7 cellular contexts compared by ENCODE assay signal in the genomic region with DNA sequence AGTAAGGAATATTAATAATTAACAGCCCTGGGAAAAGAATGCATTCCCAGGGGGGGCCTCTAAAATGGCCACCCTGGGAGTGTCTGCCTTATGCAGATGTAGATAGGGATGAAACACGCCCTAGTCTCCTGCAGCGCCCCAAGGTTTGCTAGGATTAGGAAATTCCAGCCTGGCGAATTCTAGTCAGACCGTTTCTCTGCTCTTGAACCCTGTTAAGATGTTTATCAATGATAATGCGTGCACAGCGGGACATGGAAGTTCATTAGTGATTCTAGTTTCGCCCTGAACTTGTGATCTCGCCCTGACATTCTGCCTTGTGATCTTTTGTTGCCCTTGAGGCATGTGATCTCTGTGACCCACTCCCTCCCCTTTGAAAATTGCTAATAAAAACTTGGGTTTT.
DNase-seq lines count a peak whose midpoint lies in the region; ATAC-seq, FAIRE-seq and TF ChIP-seq lines count a peak whose summit lies in the region.
"Not testable (repeated sequence)": the region's sequence is repeated elsewhere in the genome, so short reads cannot be mapped to it uniquely, and the experiment has no call there.

No MANE protein-coding gene starts in this region.

- H3K27ac ChIP-seq in HEK293 (ENCODE audit: extremely low read depth, low read depth, low read length); K562 (ENCODE audit: extremely low read depth, low read depth, low read length); HepG2 (ENCODE audit: extremely low read length, insufficient read depth, low read length): not testable (repeated sequence)

- TF ChIP-seq RAD21 in K562 (CRISPR knock-in tag; conservative IDR thresholded peaks at IDR 0.05 in 1 of 2, IDR thresholded peaks at IDR 0.05 in 1 of 2); HepG2 (CRISPR knock-in tag; IDR thresholded peaks at IDR 0.05): not testable (repeated sequence)

- WGBS in K562 (ENCODE audit: insufficient coverage, low coverage, missing lambda C conversion rate), result 2% methylated on average over 8 of the region's 8 CpGs
- 10% methylated on average over 8 of the region's 8 CpGs for WGBS in HepG2 (ENCODE audit: low lambda C conversion rate)

- POLR2A ChIA-PET in HEK293 (lab: Yijun Ruan, JAX); K562 (lab: Yijun Ruan, JAX); HepG2 (lab: Yijun Ruan, JAX): not testable (repeated sequence)

- H3K4me1 Mint-ChIP-seq in Calu3 (ENCODE audit: low read depth, unreplicated experiment), result peaks cover 33% of the 10 kb centered on the region

- ATAC-seq in K562, HepG2: not testable (repeated sequence)

- not testable (repeated sequence) for H3K9ac ChIP-seq in NT2/D1 (ENCODE audit: insufficient read length, low read depth); K562 (ENCODE audit: insufficient read depth in 1 of 2, low read depth in 2 of 2, low read length in 2 of 2); HepG2 (ENCODE audit: insufficient read depth, low read depth, low read length)

- not testable (repeated sequence) for H4K20me1 ChIP-seq in K562 (replicated peaks; ENCODE audit: control insufficient read depth, insufficient read depth, low read length); HepG2 (ENCODE audit: insufficient read depth, low read length)

- intact Hi-C loops in Calu3 (cut with micrococcal nuclease; ENCODE audit: unreplicated experiment); K562 (cut with micrococcal nuclease); HepG2 (cut with micrococcal nuclease; ENCODE audit: unreplicated experiment): not testable (repeated sequence)

- H3K36me3 Mint-ChIP-seq in Calu3 (ENCODE audit: insufficient read depth, unreplicated experiment), result not testable (repeated sequence)

- not testable (repeated sequence) for FAIRE-seq in K562 (lab: Jason Lieb, UNC); HepG2 (lab: Jason Lieb, UNC)

- BruUV-seq in Calu3 (replicated peaks; lab: Mats Ljungman, UMichigan); K562 (replicated peaks; lab: Mats Ljungman, UMichigan); HepG2 (replicated peaks; lab: Mats Ljungman, UMichigan): not testable (repeated sequence)

- H3K27ac Mint-ChIP-seq in Calu3 (ENCODE audit: unreplicated experiment), result not testable (repeated sequence)

- DNase-seq in Calu3, result peak; percentile 14
- DNase-seq in NT2/D1 (ENCODE audit: low read depth, low spot score), result peak; percentile 25
- not testable (repeated sequence) for DNase-seq in K562 (ENCODE audit: extremely low read depth in 1 of 4, low spot score in 3 of 4); HepG2 (ENCODE audit: low spot score)
- DNase-seq in foreskin melanocyte, result peak; percentile 8
- DNase-seq in iPS DF 4.7 (ENCODE audit: extremely low read depth, low spot score), result peak; percentile 28

- CTCF ChIA-PET in Calu3 (lab: Charles Lee); HEK293 (lab: Yijun Ruan, JAX); K562 (lab: Yijun Ruan, JAX; ENCODE audit: low intra/inter-chr PET ratio); HepG2 (lab: Yijun Ruan, JAX; ENCODE audit: low intra/inter-chr PET ratio, low total read pairs): not testable (repeated sequence)

- not testable (repeated sequence) for H3K27me3 ChIP-seq in NT2/D1 (ENCODE audit: insufficient read depth, insufficient read length); K562 (ENCODE audit: control insufficient read depth in 2 of 2, insufficient read depth in 2 of 2, low read length in 2 of 2); HepG2 (ENCODE audit: control insufficient read depth in 1 of 2, insufficient read depth in 2 of 2, low read length in 2 of 2)

- not testable (repeated sequence) for H3K9me3 Mint-ChIP-seq in Calu3 (ENCODE audit: low read depth, unreplicated experiment)

- peak overlapping the region; percentile 61 for H3K4me3 Mint-ChIP-seq in Calu3 (ENCODE audit: low read depth, unreplicated experiment)

- not testable (repeated sequence) for H3K36me3 ChIP-seq in HEK293 (ENCODE audit: control insufficient read depth in 2 of 2, insufficient read depth in 1 of 2, low read length in 2 of 2); NT2/D1 (ENCODE audit: insufficient read depth, insufficient read length, low read length); K562 (ENCODE audit: control insufficient read depth, insufficient read depth, low read length); HepG2 (replicated peaks in 1 of 2; ENCODE audit: control insufficient read depth in 1 of 2, insufficient read depth in 2 of 2, low read length in 2 of 2)

- TF ChIP-seq CTCF in Calu3 (IDR thresholded peaks at IDR 0.05; ENCODE audit: unreplicated experiment); HEK293 (tag by site-specific recombination; IDR thresholded peaks at IDR 0.05); K562 (IDR thresholded peaks at IDR 0.05 in 2 of 3, conservative IDR thresholded peaks at IDR 0.05 in 1 of 3; ENCODE audit: insufficient read depth in 2 of 3, low read depth in 1 of 3, low read length in 3 of 3); HepG2 (CRISPR knock-in tag; IDR thresholded peaks at IDR 0.05): not testable (repeated sequence)

- TF ChIP-seq EP300 in K562 (IDR thresholded peaks at IDR 0.05; ENCODE audit: low read length); HepG2 (CRISPR knock-in tag; IDR thresholded peaks at IDR 0.05; ENCODE audit: borderline replicate concordance): not testable (repeated sequence)
- 0 out of 4 replicates have a peak, but pooled peaks of 1 of the 2 experiments have one; percentile 13 for TF ChIP-seq EP300 in HepG2 (IDR thresholded peaks at IDR 0.05; ENCODE audit: low read depth in 2 of 2, low read length in 2 of 2)

- not testable (repeated sequence) for H3K79me2 ChIP-seq in K562 (ENCODE audit: control insufficient read depth, insufficient read depth, low read length); HepG2 (ENCODE audit: insufficient read depth, low read length)

- not testable (repeated sequence) for H3K4me2 ChIP-seq in K562 (ENCODE audit: insufficient read depth, low read length)
- H3K4me2 ChIP-seq in HepG2 (ENCODE audit: low read depth, low read length), result peak overlapping the region; percentile 61

- in situ Hi-C loops in K562 (cut with MboI); HepG2 (cut with HindIII; ENCODE audit: extremely low pct_ligation_motif_present, low pct_unique_long_range_greater_than_20kb): not testable (repeated sequence)

- H3K9me1 ChIP-seq in K562 (ENCODE audit: control insufficient read depth, insufficient read depth, low read length), result not testable (repeated sequence)

- TF ChIP-seq POLR2A in K562 (conservative IDR thresholded peaks at IDR 0.05); HepG2 (IDR thresholded peaks at IDR 0.05; ENCODE audit: insufficient read depth in 1 of 2, low read depth in 2 of 2, low read length in 2 of 2): not testable (repeated sequence)

- H3K27me3 Mint-ChIP-seq in Calu3 (ENCODE audit: unreplicated experiment), result not testable (repeated sequence)

- not testable (repeated sequence) for H3K9me3 ChIP-seq in HEK293 (ENCODE audit: control insufficient read depth, insufficient read depth, low read depth, low read length); K562 (replicated peaks; ENCODE audit: control insufficient read depth, insufficient read depth, low read depth, low read length); HepG2 (ENCODE audit: low read length)
- peaks cover 11% of the 10 kb centered on the region; the same call in 1 of the 2 replicates for H3K9me3 ChIP-seq in NT2/D1 (ENCODE audit: insufficient read depth, low read length)

- H3K4me3 ChIP-seq in HEK293 (ENCODE audit: low read depth, low read length); NT2/D1 (ENCODE audit: insufficient read length, low read depth); K562: not testable (repeated sequence)
- peak overlapping the region in 1 of 3 experiments; percentile 11; a peak in 1 of 6 replicates for H3K4me3 ChIP-seq in HepG2 (replicated peaks in 1 of 3; ENCODE audit: insufficient read depth in 1 of 3, low read depth in 2 of 3, low read length in 3 of 3)

- H3K4me1 ChIP-seq in HEK293 (ENCODE audit: control insufficient read depth, insufficient read depth, low read length), result peaks cover 16% of the 10 kb centered on the region
- H3K4me1 ChIP-seq in NT2/D1 (ENCODE audit: insufficient read depth, insufficient read length); K562 (replicated peaks in 1 of 2; ENCODE audit: control insufficient read depth in 2 of 2, insufficient read depth in 2 of 2, low read length in 2 of 2): not testable (repeated sequence)
- peaks cover 45% of the 10 kb centered on the region for H3K4me1 ChIP-seq in HepG2 (ENCODE audit: insufficient read depth, low read length)

- not testable (repeated sequence) for H2AFZ ChIP-seq in K562 (ENCODE audit: low read depth, low read length)
- H2AFZ ChIP-seq in HepG2 (ENCODE audit: low read length), result peak overlapping the region; percentile 31

TF ChIP-seq in HEK293, 187 proteins besides CTCF, POLR2A, EP300 and RAD21:
- TF ChIP-seq SETDB1 (IDR thresholded peaks at IDR 0.05; ENCODE audit: insufficient read length, low read length), result peak; percentile 58

TF ChIP-seq in K562, 482 proteins besides CTCF, POLR2A, EP300 and RAD21:
- peak; percentile 54; the same call in 1 of the 2 replicates for TF ChIP-seq TRIM28 (IDR thresholded peaks at IDR 0.05)
TF ChIP-seq in K562: peak in this region for 1; not testable (repeated sequence) for 481.

TF ChIP-seq in HepG2, 621 proteins besides CTCF, POLR2A, EP300 and RAD21 (continues in another document):
- TF ChIP-seq HOXA5 (CRISPR knock-in tag; IDR thresholded peaks at IDR 0.05) (0 out of 2 replicates have a peak, but pooled peaks have one; percentile 46), ZNF629 (CRISPR knock-in tag; conservative IDR thresholded peaks at IDR 0.05) (0 out of 2 replicates have a peak, but pooled peaks have one; percentile 12), FOXJ3 (CRISPR knock-in tag; IDR thresholded peaks at IDR 0.05; ENCODE audit: borderline replicate concordance) (peak; percentile 54; the same call in 1 of the 2 replicates)
